In genomic region chr4:70997068-70997467, GRCh38 we compare ENCODE assay signal across 13 cellular contexts. TPM values are rescaled to one million over a fixed set of nuclear protein-coding genes. Genes with fewer than 3 reads are reported as not detected.
A peak's percentile ranks its signal among the peaks of the same experiment; 100 is the strongest.
DNase-seq lines count a peak whose midpoint lies in the region; ATAC-seq and TF ChIP-seq lines count a peak whose summit lies in the region.
"Had no signal": no experiment of that assay in that cellular context is flagged by ENCODE, and none has a peak within 500 bp of the region (broad histone marks: within the 10 kb centered on the region; RNA-seq: fewer than 3 reads in every experiment).

No MANE protein-coding gene starts in this region.

- no peak overlapping the region for H2AFZ ChIP-seq in SK-N-SH (ENCODE audit: low read depth)
- H2AFZ ChIP-seq in Karpas-422 (ENCODE audit: low read length), result no peak overlapping the region
- H2AFZ ChIP-seq in neural cell (ENCODE audit: low read depth, low read length), result no peak overlapping the region

- H3K9me2 ChIP-seq in SK-N-SH (no peaks in the 10 kb centered on the region), Karpas-422 (replicated peaks; ENCODE audit: insufficient read depth, low read length) (no peaks in the 10 kb centered on the region), neural cell (ENCODE audit: insufficient read depth, low read length) (no peaks in the 10 kb centered on the region)

- H3K9me3 ChIP-seq in SK-N-SH (peaks cover 11% of the 10 kb centered on the region; the same call in 1 of the 2 replicates), Karpas-422 (ENCODE audit: low read length) (no peaks in the 10 kb centered on the region), neural cell (ENCODE audit: low read length) (peaks cover 4% of the 10 kb centered on the region)
- H3K9me3 ChIP-seq: gastrocnemius medialis had no signal

- POLR2A ChIA-PET in SK-N-SH (lab: Yijun Ruan, JAX), result interaction anchor here (1.1 kb wide), 1 partner anchor 159 kb away, joined by 3 read pairs; no protein-coding TSS in a partner anchor

- H3K36me3 ChIP-seq in SK-N-SH (replicated peaks in 1 of 2; ENCODE audit: control insufficient read depth in 1 of 2, insufficient read depth in 2 of 2, low read length in 1 of 2), result peaks cover 0 to 42% of the 10 kb centered on the region in 2 experiments
- H3K36me3 ChIP-seq in Karpas-422 (ENCODE audit: insufficient read depth, low read length), result peaks cover 43% of the 10 kb centered on the region
- H3K36me3 ChIP-seq in neural cell (ENCODE audit: insufficient read depth, low read length), result peaks cover 12% of the 10 kb centered on the region
- H3K36me3 ChIP-seq: gastrocnemius medialis had no signal

- H3K4me3 Mint-ChIP-seq in activated T-helper 17 cell treated with anti-CD3 and anti-CD28 coated beads, Interleukin-2, amount 50 U/mL, for 72 hours, result peak overlapping the region; percentile 94

- ATAC-seq in SK-N-SH treated with all-trans-retinoic acid at 6 μM for 48 hours (no peak), HG03520 (IDR thresholded peaks at IDR 0.05; ENCODE audit: unreplicated experiment) (no peak)
- ATAC-seq in activated T-helper 17 cell treated with anti-CD3 and anti-CD28 coated beads, Interleukin-2, amount 50 U/mL, for 72 hours (replicated peaks), result no peak
- ATAC-seq: gastrocnemius medialis had no signal

- TF ChIP-seq EP300 in SK-N-SH (IDR thresholded peaks at IDR 0.05; ENCODE audit: borderline replicate concordance in 1 of 2, low read depth in 1 of 2, low read length in 1 of 2) (no peak), neural cell (conservative IDR thresholded peaks at IDR 0.05; ENCODE audit: poor library complexity, severe bottlenecking) (no peak)

- H3K27me3 Mint-ChIP-seq in activated T-helper 17 cell treated with anti-CD3 and anti-CD28 coated beads, Interleukin-2, amount 50 U/mL, for 72 hours, result no peaks in the 10 kb centered on the region

- CTCF ChIA-PET in SK-N-SH (lab: Yijun Ruan, JAX), result interaction anchor here (0.6 to 2.6 kb wide), 4 partner anchors 11 to 345 kb away, joined by 3 to 20 read pairs (median 4); partner anchors contain the start of gene MOB1B

- no peaks in the 10 kb centered on the region for H4K20me1 ChIP-seq in SK-N-SH (ENCODE audit: insufficient read depth)
- peaks cover 9% of the 10 kb centered on the region for H4K20me1 ChIP-seq in Karpas-422 (ENCODE audit: insufficient read depth, low read depth, low read length)
- no peaks in the 10 kb centered on the region for H4K20me1 ChIP-seq in neural cell (ENCODE audit: insufficient read depth)

- 18% methylated on average over 1 of the region's 1 CpG for WGBS in SK-N-SH (ENCODE audit: low lambda C conversion rate)

- H3K79me2 ChIP-seq in SK-N-SH (ENCODE audit: insufficient read depth), result peaks cover 84% of the 10 kb centered on the region
- H3K79me2 ChIP-seq in Karpas-422 (ENCODE audit: low read length), result peaks cover 86% of the 10 kb centered on the region
- peaks cover 45% of the 10 kb centered on the region for H3K79me2 ChIP-seq in neural cell (replicated peaks; ENCODE audit: insufficient read depth, low read length)

- peaks cover 56% of the 10 kb centered on the region for H3K4me1 Mint-ChIP-seq in activated T-helper 17 cell treated with anti-CD3 and anti-CD28 coated beads, Interleukin-2, amount 50 U/mL, for 72 hours

- H3K4me2 ChIP-seq in SK-N-SH (peak overlapping the region; percentile 72; the same call in 1 of the 2 replicates), Karpas-422 (ENCODE audit: low read depth, low read length, poor library complexity, severe bottlenecking) (peak overlapping the region; percentile 85), neural cell (ENCODE audit: low read length) (peak overlapping the region; percentile 42)

- H3K27ac ChIP-seq in SK-N-SH (ENCODE audit: low read depth in 2 of 2, low read length in 1 of 2) (0 out of 4 replicates have a peak overlapping the region, but pooled peaks of 1 of the 2 experiments have one; percentile 5), Karpas-422 (ENCODE audit: low read length) (peak overlapping the region; percentile 96), neural cell (ENCODE audit: low read length) (no peak overlapping the region)

- H3K27me3 ChIP-seq in SK-N-SH (ENCODE audit: insufficient read depth) (no peaks in the 10 kb centered on the region), Karpas-422 (ENCODE audit: low read length) (no peaks in the 10 kb centered on the region), neural cell (ENCODE audit: insufficient read depth, low read depth, low read length) (no peaks in the 10 kb centered on the region)
- H3K27me3 ChIP-seq: gastrocnemius medialis had no signal

- H3F3A ChIP-seq in SK-N-SH (replicated peaks; ENCODE audit: insufficient read depth) (peaks cover 8% of the 10 kb centered on the region), neural cell (ENCODE audit: insufficient read depth, low read length, poor library complexity, severe bottlenecking) (no peaks in the 10 kb centered on the region)

- DNase-seq in SK-N-SH (no peak), Karpas-422 (no peak), DMS79 treated with DMSO at 0.1 percent for 48 hours (lab: John Stamatoyannopoulos, UW) (no peak), inferior parietal cortex (ENCODE audit: extremely low spot score) (no peak)
- DNase-seq: 8988T; activated CD8-positive, alpha-beta memory T cell treated with anti-CD3 and anti-CD28 coated beads, Interleukin-2, amount 50 U/mL, for 4 hours; EL; gastrocnemius medialis; NCI-H446 had no signal

- 0 out of 2 replicates have a peak overlapping the region, but pooled peaks have one; percentile 6 for H3K9ac ChIP-seq in SK-N-SH
- H3K9ac ChIP-seq in Karpas-422 (ENCODE audit: low read length), result peak overlapping the region; percentile 94
- H3K9ac ChIP-seq in neural cell (ENCODE audit: low read length), result no peak overlapping the region

- no peak overlapping the region for H3K4me3 ChIP-seq in SK-N-SH (ENCODE audit: low read depth in 2 of 2, low read length in 1 of 2)
- peak overlapping the region; percentile 82 for H3K4me3 ChIP-seq in Karpas-422 (ENCODE audit: low read length)
- peak overlapping the region; percentile 94 for H3K4me3 ChIP-seq in neural cell (ENCODE audit: low read length)
- H3K4me3 ChIP-seq: gastrocnemius medialis had no signal

- H3K9me3 Mint-ChIP-seq in activated T-helper 17 cell treated with anti-CD3 and anti-CD28 coated beads, Interleukin-2, amount 50 U/mL, for 72 hours, result no peaks in the 10 kb centered on the region

- no peak for TF ChIP-seq RAD21 in SK-N-SH (IDR thresholded peaks at IDR 0.05; ENCODE audit: low read length)
- no peak for TF ChIP-seq RAD21 in neural cell (conservative IDR thresholded peaks at IDR 0.05)

- TF ChIP-seq CTCF in SK-N-SH (IDR thresholded peaks at IDR 0.05), result no peak
- no peak for TF ChIP-seq CTCF in neural cell (IDR thresholded peaks at IDR 0.05; ENCODE audit: poor library complexity, severe bottlenecking)

- H3K36me3 Mint-ChIP-seq in activated T-helper 17 cell treated with anti-CD3 and anti-CD28 coated beads, Interleukin-2, amount 50 U/mL, for 72 hours (ENCODE audit: low read depth), result peaks cover 80% of the 10 kb centered on the region

- H3K4me1 ChIP-seq in SK-N-SH (ENCODE audit: control insufficient read depth in 1 of 2, insufficient read depth in 2 of 2, low read depth in 1 of 2, low read length in 1 of 2) (peaks cover 7 to 10% of the 10 kb centered on the region in 2 experiments; a peak in 2 of 4 replicates), Karpas-422 (ENCODE audit: low read length) (peaks cover 59% of the 10 kb centered on the region)

- peak overlapping the region; percentile 89 for H3K27ac Mint-ChIP-seq in activated T-helper 17 cell treated with anti-CD3 and anti-CD28 coated beads, Interleukin-2, amount 50 U/mL, for 72 hours

TF ChIP-seq in SK-N-SH, 30 proteins besides CTCF, POLR2A, EP300 and RAD21 (continues in another document):
- TF ChIP-seq JUND (IDR thresholded peaks at IDR 0.05) (no peak), PBX3 (IDR thresholded peaks at IDR 0.05) (no peak), GABPA (IDR thresholded peaks at IDR 0.05; ENCODE audit: low read depth) (no peak)

TF ChIP-seq in SK-N-SH treated with all-trans-retinoic acid at 6 μM for 48 hours, 23 proteins besides CTCF, POLR2A, EP300 and RAD21 (continues in another document):
- TF ChIP-seq SNAI2 (CRISPR knock-in tag; IDR thresholded peaks at IDR 0.05) (no peak), POU6F1 (CRISPR knock-in tag; IDR thresholded peaks at IDR 0.05; ENCODE audit: borderline replicate concordance, low read depth) (no peak), ESRRG (CRISPR knock-in tag; IDR thresholded peaks at IDR 0.05) (no peak)

TF ChIP-seq in neural cell, 6 proteins besides CTCF, POLR2A, EP300 and RAD21 (continues in another document):
- TF ChIP-seq EZH2 (IDR thresholded peaks at IDR 0.05; ENCODE audit: borderline replicate concordance, insufficient read depth, low read length, poor library complexity, severe bottlenecking), result no peak
- TF ChIP-seq POLR2AphosphoS5 (IDR thresholded peaks at IDR 0.05), result no peak
- TF ChIP-seq REST (IDR thresholded peaks at IDR 0.05; ENCODE audit: borderline replicate concordance), result no peak

RNA-seq across cellular contexts. Expression of gene DCK, which starts 3.6 kb away (rescaled TPM):
- polyA plus RNA-seq in SK-N-SH (2012; rRNA removed) (5.7 and 6.6 TPM in 2 replicates), neural cell (136 and 147 TPM in 2 replicates)
- 11.0 and 12.2 TPM in 2 replicates for polyA plus RNA-seq in SK-N-SH (2012; cell fraction: cytosol; rRNA removed)
- 2.3 and 3.6 TPM in 2 replicates for polyA plus RNA-seq in SK-N-SH (2012; cell fraction: nucleus; rRNA removed)
- 50.4 and 148 TPM in 2 replicates for total RNA-seq in Karpas-422 (2014; rRNA removed; shearing (Covaris generic); ENCODE audit: low replicate concordance)
- total RNA-seq in activated T-helper 17 cell treated with anti-CD3 and anti-CD28 coated beads, Interleukin-2, amount 50 U/mL, for 72 hours, result 10 to 100 TPM; 31.4 to 35.8 TPM
- polyA minus RNA-seq in neural cell, result 113 and 116 TPM in 2 replicates

Comparison
In these comparisons a context has a peak if more than half of its experiments do, and no peak if none do; other contexts are left out.
1. H3K4me3 ChIP-seq: peak in Karpas-422 (single experiment) and neural cell (single experiment); none in SK-N-SH (0 of 2).
2. Peak in every context shown above with its lines, with median percentiles within 50 percentile points of each other: H3K4me2 ChIP-seq.